8 cellular contexts compared by ENCODE assay signal in genomic region chrX:12702509-12703091, GRCh38.
DNase-seq lines count a peak whose midpoint lies in the region; ATAC-seq and TF ChIP-seq lines count a peak whose summit lies in the region.
"Had no signal": no experiment of that assay in that cellular context is flagged by ENCODE, and none has a peak within 500 bp of the region (broad histone marks: within the 10 kb centered on the region; RNA-seq: fewer than 3 reads in every experiment).

No MANE protein-coding gene starts in this region.

- ATAC-seq in SK-N-SH treated with all-trans-retinoic acid at 6 μM for 48 hours (peak; percentile 67), HG02884 (IDR thresholded peaks at IDR 0.05; ENCODE audit: unreplicated experiment) (no peak)

- intact Hi-C loops in posterior cingulate gyrus (cut with DNase I), result loop anchor here (10.0 kb wide), 1 partner anchor 918 kb away; no protein-coding TSS in a partner anchor

- DNase-seq in COR-L47 (lab: John Stamatoyannopoulos, UW) (peak; percentile 37), iPS-NIHi7 (ENCODE audit: extremely low spot score) (peak; percentile 24), posterior cingulate gyrus (no peak), GF-D8 (lab: John Stamatoyannopoulos, UW) (no peak)
- DNase-seq: uterus had no signal

- peak; percentile 27; the same call in 1 of the 2 replicates for TF ChIP-seq CTCF in GM12874 (IDR thresholded peaks at IDR 0.05; ENCODE audit: insufficient read depth, low read depth, low read length)

TF ChIP-seq in SK-N-SH treated with all-trans-retinoic acid at 6 μM for 48 hours, 23 proteins besides CTCF, POLR2A, EP300 and RAD21:
- TF ChIP-seq CREB5 (CRISPR knock-in tag; IDR thresholded peaks at IDR 0.05; ENCODE audit: low read depth), result no peak

Comparison
In these comparisons a context has a peak if more than half of its experiments do, and no peak if none do; other contexts are left out.
1. DNase-seq: peak in COR-L47 (single experiment) and iPS-NIHi7 (single experiment); none in posterior cingulate gyrus (0 of 10) and GF-D8 (single experiment).